In genomic region chr3:64064804-64065203, GRCh38 we compare ENCODE assay signal across 32 cellular contexts. TPM values are rescaled to one million over a fixed set of nuclear protein-coding genes. Genes with fewer than 3 reads are reported as not detected.
DNase-seq lines count a peak whose midpoint lies in the region; ATAC-seq, FAIRE-seq and TF ChIP-seq lines count a peak whose summit lies in the region.
"Had no signal": no experiment of that assay in that cellular context is flagged by ENCODE, and none has a peak within 500 bp of the region (broad histone marks: within the 10 kb centered on the region; RNA-seq: fewer than 3 reads in every experiment).

No MANE protein-coding gene starts in this region.

- WGBS in A549 (ENCODE audit: missing lambda C conversion rate), result 94% methylated on average over 2 of the region's 2 CpGs

- peaks cover 64% of the 10 kb centered on the region for H3K27me3 Mint-ChIP-seq in T-helper 17 cell

- H3K27ac ChIP-seq in A549 (peak overlapping the region; percentile 96 to 97), HUES48 (ENCODE audit: low read depth, low read length) (peak overlapping the region; percentile 23)
- H3K27ac ChIP-seq: 22Rv1; BLaER1; BLaER1 treated with 17β-estradiol and CSF1 and Interleukin-3, amounts not matched to agents 10 nM and 100 nM; C4-2B had no signal

- H3K27ac Mint-ChIP-seq in T-helper 17 cell, result no peak overlapping the region
- H3K27ac Mint-ChIP-seq: B cell; CD14-positive monocyte; CD4-positive, alpha-beta memory T cell; CD4-positive, alpha-beta T cell; CD4-positive, CD25-positive, alpha-beta regulatory T cell; CD8-positive, alpha-beta memory T cell; CD8-positive, alpha-beta T cell had no signal

- no peak for TF ChIP-seq RAD21 in A549 (conservative IDR thresholded peaks at IDR 0.05 in 1 of 2, IDR thresholded peaks at IDR 0.05 in 1 of 2)

- H3K4me1 ChIP-seq in A549 (peaks cover 40% of the 10 kb centered on the region), HUES48 (ENCODE audit: control insufficient read depth, insufficient read depth, low read length) (peaks cover 30% of the 10 kb centered on the region)
- H3K4me1 ChIP-seq: BE2C; BLaER1; BLaER1 treated with 17β-estradiol and CSF1 and Interleukin-3, amounts not matched to agents 10 nM and 100 nM had no signal

- H3K4me2 ChIP-seq in A549, result no peak overlapping the region
- H3K4me2 ChIP-seq: BLaER1; BLaER1 treated with 17β-estradiol and CSF1 and Interleukin-3, amounts not matched to agents 10 nM and 100 nM had no signal

- TF ChIP-seq POLR2A in A549 (IDR thresholded peaks at IDR 0.05; ENCODE audit: low read length), result no peak

- TF ChIP-seq EP300 in A549 (IDR thresholded peaks at IDR 0.05), result no peak

- H3K4me3 ChIP-seq in A549 (no peak overlapping the region), HUES48 (ENCODE audit: low read depth, low read length) (no peak overlapping the region)
- H3K4me3 ChIP-seq: BLaER1; BLaER1 treated with 17β-estradiol and CSF1 and Interleukin-3, amounts not matched to agents 10 nM and 100 nM had no signal

- H3K36me3 ChIP-seq in HUES48 (ENCODE audit: control insufficient read depth, insufficient read depth, low read length), result no peaks in the 10 kb centered on the region
- H3K36me3 ChIP-seq: BE2C; BLaER1; BLaER1 treated with 17β-estradiol and CSF1 and Interleukin-3, amounts not matched to agents 10 nM and 100 nM had no signal

- DNase-seq in A549 (ENCODE audit: low read depth in 1 of 2, low spot score in 1 of 2) (no peak), Ammon's horn (ENCODE audit: low spot score) (no peak), T-helper 17 cell (no peak)
- DNase-seq: 8988T; ACHN; AML-193; BE2C; C1 segment of cervical spinal cord; Caco-2; Calu3; CD4-positive, alpha-beta memory T cell; CD4-positive, alpha-beta T cell; CD4-positive, CD25-positive, alpha-beta regulatory T cell; CD8-positive, alpha-beta memory T cell; CD8-positive, alpha-beta T cell; COR-L47; DMS 273 treated with DMSO at 0.1 percent for 48 hours; DMS153; DMS53; DMS79; DMS79 treated with DMSO at 0.1 percent for 48 hours; DND-41; EL had no signal

- no peak for FAIRE-seq in A549 (lab: Jason Lieb, UNC)
- FAIRE-seq: A204.1, D721Med had no signal

- no peak overlapping the region for H3K9ac ChIP-seq in HUES48 (ENCODE audit: low read depth, low read length)
- H3K9ac ChIP-seq: BLaER1; BLaER1 treated with 17β-estradiol and CSF1 and Interleukin-3, amounts not matched to agents 10 nM and 100 nM had no signal

- no peaks in the 10 kb centered on the region for H3K4me1 Mint-ChIP-seq in T-helper 17 cell
- H3K4me1 Mint-ChIP-seq: B cell; CD14-positive monocyte; CD4-positive, alpha-beta memory T cell; CD4-positive, CD25-positive, alpha-beta regulatory T cell; CD8-positive, alpha-beta memory T cell had no signal

- H3K27me3 ChIP-seq in HUES48 (ENCODE audit: control insufficient read depth, insufficient read depth, low read length), result peaks cover 6% of the 10 kb centered on the region; the same call in 1 of the 2 replicates
- H3K27me3 ChIP-seq: BE2C; BLaER1; BLaER1 treated with 17β-estradiol and CSF1 and Interleukin-3, amounts not matched to agents 10 nM and 100 nM had no signal

- POLR2A ChIA-PET in A549 (lab: Yijun Ruan, JAX), result no interaction called here

- ATAC-seq in A549, result no peak
- ATAC-seq in T-helper 17 cell, result no peak
- ATAC-seq: CD8-positive, alpha-beta T cell had no signal

- H3K9me3 ChIP-seq in A549, result peaks cover 16% of the 10 kb centered on the region; the same call in 2 of the 3 replicates
- no peaks in the 10 kb centered on the region for H3K9me3 ChIP-seq in HUES48 (ENCODE audit: control insufficient read depth, insufficient read depth, low read length)
- no peaks in the 10 kb centered on the region for H3K9me3 ChIP-seq in T-helper 17 cell (ENCODE audit: control insufficient read depth, low read length, poor library complexity, severe bottlenecking)
- H3K9me3 ChIP-seq: BE2C; BLaER1; BLaER1 treated with 17β-estradiol and CSF1 and Interleukin-3, amounts not matched to agents 10 nM and 100 nM; Caco-2 had no signal

- no peaks in the 10 kb centered on the region for H3K36me3 Mint-ChIP-seq in T-helper 17 cell (ENCODE audit: low read depth)
- H3K36me3 Mint-ChIP-seq: CD14-positive monocyte; CD4-positive, alpha-beta memory T cell; CD4-positive, CD25-positive, alpha-beta regulatory T cell; CD8-positive, alpha-beta memory T cell; CD8-positive, alpha-beta T cell had no signal

- no peak overlapping the region for H3K4me3 Mint-ChIP-seq in T-helper 17 cell
- H3K4me3 Mint-ChIP-seq: B cell; CD14-positive monocyte; CD4-positive, alpha-beta memory T cell; CD4-positive, alpha-beta T cell; CD4-positive, CD25-positive, alpha-beta regulatory T cell; CD8-positive, alpha-beta memory T cell; CD8-positive, alpha-beta T cell had no signal

- TF ChIP-seq CTCF in A549 (IDR thresholded peaks at IDR 0.05), result no peak

- CTCF ChIA-PET in A549 (lab: Yijun Ruan, JAX), result interaction anchor here (0.6 to 4.9 kb wide), 2 partner anchors 35 to 335 kb away, joined by 3 to 27 read pairs; no protein-coding TSS in a partner anchor

TF ChIP-seq in A549, 52 proteins besides CTCF, POLR2A, EP300 and RAD21:
- TF ChIP-seq JUN (IDR thresholded peaks at IDR 0.05) (no peak), CBX2 (IDR thresholded peaks at IDR 0.05; ENCODE audit: borderline replicate concordance, low read depth) (no peak), RARB (CRISPR knock-in tag; IDR thresholded peaks at IDR 0.05) (no peak), NPAS2 (CRISPR knock-in tag; IDR thresholded peaks at IDR 0.05; ENCODE audit: borderline replicate concordance) (no peak), RFX5 (IDR thresholded peaks at IDR 0.05) (no peak), HEYL (CRISPR knock-in tag; IDR thresholded peaks at IDR 0.05) (no peak), TFCP2L1 (CRISPR knock-in tag; IDR thresholded peaks at IDR 0.05) (no peak), KDM5A (IDR thresholded peaks at IDR 0.05) (no peak), NFE2L2 (conservative IDR thresholded peaks at IDR 0.05; ENCODE audit: low read length) (no peak), CHD2 (IDR thresholded peaks at IDR 0.05; ENCODE audit: low read length, partially characterized antibody) (no peak), BCL3 (IDR thresholded peaks at IDR 0.05) (no peak), MAX (IDR thresholded peaks at IDR 0.05) (no peak), HMGXB4 (CRISPR knock-in tag; IDR thresholded peaks at IDR 0.05; ENCODE audit: borderline replicate concordance) (no peak), EHMT2 (IDR thresholded peaks at IDR 0.05; ENCODE audit: low read depth) (no peak)

RNA-seq across cellular contexts. Expression of gene PSMD6, which starts 41.5 kb away (rescaled TPM):
- polyA plus RNA-seq in A549 (2011; rRNA removed), result 53.8 and 76.8 TPM in 2 replicates
- polyA plus RNA-seq in A549 (2012; cell fraction: cytosol; rRNA removed), result 70.4 and 74.2 TPM in 2 replicates
- polyA plus RNA-seq in A549 (2012; cell fraction: nucleus; rRNA removed), result 43.2 and 51.1 TPM in 2 replicates
- 117 to 121 TPM (median 120 TPM) in 3 replicates for polyA plus RNA-seq in A549 (2017; fragmentation: RNase III; extraction: RNeasy Plus Mini Kit Qiagen cat#74134 plus additional on column Dnase treatment)
- polyA minus RNA-seq in A549 (2011; rRNA and poly(A)+ RNA removed), result 20.3 and 20.7 TPM in 2 replicates
- 10 to 100 TPM; 91.3 to 97.3 TPM for total RNA-seq in T-helper 17 cell
